Comparison of ENCODE assay signal across 8 cellular contexts in genomic region chr7:94391716-94392390, GRCh38. TPM values are rescaled to one million over a fixed set of nuclear protein-coding genes. Genes with fewer than 3 reads are reported as not detected.
DNase-seq lines count a peak whose midpoint lies in the region; ATAC-seq and TF ChIP-seq lines count a peak whose summit lies in the region.
"Had no signal": no experiment of that assay in that cellular context is flagged by ENCODE, and none has a peak within 500 bp of the region (broad histone marks: within the 10 kb centered on the region; RNA-seq: fewer than 3 reads in every experiment).

No MANE protein-coding gene starts in this region.

- H3K4me1 Mint-ChIP-seq in HFFc6 (ENCODE audit: low read depth), result peaks cover 55% of the 10 kb centered on the region
- peaks cover 14% of the 10 kb centered on the region for H3K4me1 Mint-ChIP-seq in activated naive CD8-positive, alpha-beta T cell treated with anti-CD3 and anti-CD28 coated beads, Interleukin-2, amount 10 ng/mL, durations not matched to agents 7 days and 5 days
- H3K4me1 Mint-ChIP-seq in natural killer cell treated with Interleukin-12 subunit alpha and Interleukin-12 subunit beta and Interleukin-15 and Interleukin-18, amount 100 ng/mL, for 72 hours (ENCODE audit: low read depth in 2 of 2), result peaks cover 0 to 3% of the 10 kb centered on the region in 2 donors

- H3K9me3 ChIP-seq in tibial nerve, result no peaks in the 10 kb centered on the region

- peaks cover 16% of the 10 kb centered on the region for H3K9me3 Mint-ChIP-seq in HFFc6
- no peaks in the 10 kb centered on the region for H3K9me3 Mint-ChIP-seq in activated naive CD8-positive, alpha-beta T cell treated with anti-CD3 and anti-CD28 coated beads, Interleukin-2, amount 10 ng/mL, durations not matched to agents 7 days and 5 days
- no peaks in the 10 kb centered on the region for H3K9me3 Mint-ChIP-seq in natural killer cell treated with Interleukin-12 subunit alpha and Interleukin-12 subunit beta and Interleukin-15 and Interleukin-18, amount 100 ng/mL, for 72 hours

- H3K36me3 Mint-ChIP-seq in HFFc6 (ENCODE audit: low read depth), result peaks cover 31% of the 10 kb centered on the region
- no peaks in the 10 kb centered on the region for H3K36me3 Mint-ChIP-seq in activated naive CD8-positive, alpha-beta T cell treated with anti-CD3 and anti-CD28 coated beads, Interleukin-2, amount 10 ng/mL, durations not matched to agents 7 days and 5 days
- H3K36me3 Mint-ChIP-seq in natural killer cell treated with Interleukin-12 subunit alpha and Interleukin-12 subunit beta and Interleukin-15 and Interleukin-18, amount 100 ng/mL, for 72 hours, result no peaks in the 10 kb centered on the region

- peak in 1 of 2 donors; percentile 62 for TF ChIP-seq EP300 in tibial nerve (IDR thresholded peaks at IDR 0.05)

- peak overlapping the region; percentile 17 to 96 (median 89) for H3K27ac ChIP-seq in tibial nerve
- H3K27ac ChIP-seq: epithelial cell of prostate had no signal

- no peak for TF ChIP-seq POLR2A in tibial nerve (IDR thresholded peaks at IDR 0.05)

- no peaks in the 10 kb centered on the region for H3K36me3 ChIP-seq in tibial nerve

- peaks cover 0 to 35% (median 7%) of the 10 kb centered on the region in 4 donors for H3K4me1 ChIP-seq in tibial nerve

- no peaks in the 10 kb centered on the region for H3K27me3 ChIP-seq in tibial nerve

- H3K27ac Mint-ChIP-seq in HFFc6, result peak overlapping the region; percentile 99
- H3K27ac Mint-ChIP-seq in activated naive CD8-positive, alpha-beta T cell treated with anti-CD3 and anti-CD28 coated beads, Interleukin-2, amount 10 ng/mL, durations not matched to agents 7 days and 5 days, result peak overlapping the region; percentile 95
- no peak overlapping the region for H3K27ac Mint-ChIP-seq in natural killer cell treated with Interleukin-12 subunit alpha and Interleukin-12 subunit beta and Interleukin-15 and Interleukin-18, amount 100 ng/mL, for 72 hours

- peak overlapping the region; percentile 100 for H3K4me3 Mint-ChIP-seq in HFFc6
- H3K4me3 Mint-ChIP-seq in activated naive CD8-positive, alpha-beta T cell treated with anti-CD3 and anti-CD28 coated beads, Interleukin-2, amount 10 ng/mL, durations not matched to agents 7 days and 5 days, result peak overlapping the region; percentile 77
- H3K4me3 Mint-ChIP-seq in natural killer cell treated with Interleukin-12 subunit alpha and Interleukin-12 subunit beta and Interleukin-15 and Interleukin-18, amount 100 ng/mL, for 72 hours, result no peak overlapping the region

- 16 to 22% methylated on average over 4 of the region's 4 CpGs for WGBS in tibial nerve, 2 donors

- peak; percentile 70 for DNase-seq in HFFc6
- DNase-seq in activated naive CD8-positive, alpha-beta T cell treated with anti-CD3 and anti-CD28 coated beads, Interleukin-2, amount 10 ng/mL, durations not matched to agents 7 days and 5 days, result no peak
- DNase-seq in islet precursor cell, result peak; percentile 87
- DNase-seq in tibial nerve (ENCODE audit: low spot score in 2 of 2), result no peak
- DNase-seq in natural killer cell treated with Interleukin-12 subunit alpha and Interleukin-12 subunit beta and Interleukin-15 and Interleukin-18, amount 100 ng/mL, for 72 hours (ENCODE audit: low spot score), result no peak
- DNase-seq in activated CD4-positive, alpha-beta T cell treated with anti-CD3 and anti-CD28 coated beads for 48 hours, result no peak

- no peak; the same call in 1 of the 2 replicates for TF ChIP-seq CTCF in HFFc6 (IDR thresholded peaks at IDR 0.05)
- no peak for TF ChIP-seq CTCF in tibial nerve (IDR thresholded peaks at IDR 0.05)

- POLR2A ChIA-PET in activated naive CD8-positive, alpha-beta T cell treated with anti-CD3 and anti-CD28 coated beads, Interleukin-2, amount 10 ng/mL, durations not matched to agents 7 days and 5 days (lab: Charles Lee), result no interaction called here

- peak overlapping the region in 1 of 4 donors; percentile 3 for H3K4me3 ChIP-seq in tibial nerve

- peak; percentile 72 for ATAC-seq in activated naive CD8-positive, alpha-beta T cell treated with anti-CD3 and anti-CD28 coated beads, Interleukin-2, amount 10 ng/mL, durations not matched to agents 7 days and 5 days (ENCODE audit: low read depth)
- ATAC-seq in HG03108 (IDR thresholded peaks at IDR 0.05; ENCODE audit: unreplicated experiment), result no peak
- no peak for ATAC-seq in natural killer cell treated with Interleukin-12 subunit alpha and Interleukin-12 subunit beta and Interleukin-15 and Interleukin-18, amount 100 ng/mL, for 72 hours

- peaks cover 23% of the 10 kb centered on the region for H3K27me3 Mint-ChIP-seq in HFFc6 (ENCODE audit: insufficient read depth)
- peaks cover 3% of the 10 kb centered on the region for H3K27me3 Mint-ChIP-seq in activated naive CD8-positive, alpha-beta T cell treated with anti-CD3 and anti-CD28 coated beads, Interleukin-2, amount 10 ng/mL, durations not matched to agents 7 days and 5 days
- H3K27me3 Mint-ChIP-seq in natural killer cell treated with Interleukin-12 subunit alpha and Interleukin-12 subunit beta and Interleukin-15 and Interleukin-18, amount 100 ng/mL, for 72 hours, result peaks cover 27 to 53% of the 10 kb centered on the region in 2 donors

RNA-seq across cellular contexts. Expression of gene COL1A2, which starts 2.8 kb away (rescaled TPM):
- 1,000 to 10,000 TPM; 3,728 to 6,317 (median 3,918) TPM for total RNA-seq in HFFc6 (2021; fragmentation: NEBNext Ultra II Directional; extraction: Animal tissue kit (Norgen Biotek cat#: 25700))
- under 1 TPM; 0.23 to 0.47 TPM for total RNA-seq in activated naive CD8-positive, alpha-beta T cell treated with anti-CD3 and anti-CD28 coated beads, Interleukin-2, amount 10 ng/mL, durations not matched to agents 7 days and 5 days
- 100 to 1,000 TPM; 235 to 747 (median 399) TPM for total RNA-seq in tibial nerve
- total RNA-seq in natural killer cell treated with Interleukin-12 subunit alpha and Interleukin-12 subunit beta and Interleukin-15 and Interleukin-18, amount 100 ng/mL, for 72 hours, result not detected

Comparison
In these comparisons a context has a peak if more than half of its experiments do, and no peak if none do; other contexts are left out.
1. DNase-seq: peak in HFFc6 (single experiment) and islet precursor cell (single experiment); none in activated naive CD8-positive, alpha-beta T cell treated with anti-CD3 and anti-CD28 coated beads, Interleukin-2, amount 10 ng/mL, durations not matched to agents 7 days and 5 days (single experiment), tibial nerve (0 of 2), natural killer cell treated with Interleukin-12 subunit alpha and Interleukin-12 subunit beta and Interleukin-15 and Interleukin-18, amount 100 ng/mL, for 72 hours (single experiment) and activated CD4-positive, alpha-beta T cell treated with anti-CD3 and anti-CD28 coated beads for 48 hours (single experiment).
2. H3K27ac Mint-ChIP-seq: peak in HFFc6 (single experiment) and activated naive CD8-positive, alpha-beta T cell treated with anti-CD3 and anti-CD28 coated beads, Interleukin-2, amount 10 ng/mL, durations not matched to agents 7 days and 5 days (single experiment); none in natural killer cell treated with Interleukin-12 subunit alpha and Interleukin-12 subunit beta and Interleukin-15 and Interleukin-18, amount 100 ng/mL, for 72 hours (0 of 2).
3. RNA of gene COL1A2, which starts 2.8 kb away (total RNA-seq): 3,728 to 6,317 TPM in HFFc6 and 235 to 747 TPM in tibial nerve; 0.23 to 0.47 TPM in activated naive CD8-positive, alpha-beta T cell treated with anti-CD3 and anti-CD28 coated beads, Interleukin-2, amount 10 ng/mL, durations not matched to agents 7 days and 5 days and not detected in natural killer cell treated with Interleukin-12 subunit alpha and Interleukin-12 subunit beta and Interleukin-15 and Interleukin-18, amount 100 ng/mL, for 72 hours; every median in the first group is over 100 times any median in the second.